1 cellular context compared by ENCODE assay signal in genomic region chr6:41705996-41706835, GRCh38.
TF ChIP-seq lines count a peak whose summit lies in the region.

No MANE protein-coding gene starts in this region.

TF ChIP-seq in K562, 482 proteins besides CTCF, POLR2A, EP300 and RAD21 (continued from another document and continues in another):
- TF ChIP-seq PREB (CRISPR knock-in tag; IDR thresholded peaks at IDR 0.05) (no peak), ZKSCAN3 (CRISPR knock-in tag; IDR thresholded peaks at IDR 0.05) (no peak), ZNF41 (CRISPR knock-in tag; conservative IDR thresholded peaks at IDR 0.05) (no peak), MTA1 (IDR thresholded peaks at IDR 0.05; ENCODE audit: borderline replicate concordance) (no peak), ZNF740 (CRISPR knock-in tag; IDR thresholded peaks at IDR 0.05) (no peak), ZNF740 (tag; IDR thresholded peaks at IDR 0.05) (peak in 1 of 2 experiments; percentile 30; a peak in 1 of 4 replicates), ZNF445 (CRISPR knock-in tag; IDR thresholded peaks at IDR 0.05; ENCODE audit: low read depth) (no peak), MTF1 (CRISPR knock-in tag; IDR thresholded peaks at IDR 0.05; ENCODE audit: borderline replicate concordance) (no peak), BRCA1 (IDR thresholded peaks at IDR 0.05) (no peak), BRCA1 (CRISPR knock-in tag; IDR thresholded peaks at IDR 0.05) (no peak), RCOR1 (IDR thresholded peaks at IDR 0.05; ENCODE audit: borderline replicate concordance in 1 of 2, low read depth in 2 of 2, low read length in 2 of 2) (peak in 1 of 2 experiments; percentile 22; a peak in 1 of 4 replicates), CHD2 (IDR thresholded peaks at IDR 0.05; ENCODE audit: low read depth, low read length) (no peak), ELF1 (tag; IDR thresholded peaks at IDR 0.05) (no peak), HNRNPLL (IDR thresholded peaks at IDR 0.05; ENCODE audit: low read depth, low read length, poor library complexity, severe bottlenecking) (no peak), ZNF518B (CRISPR knock-in tag; IDR thresholded peaks at IDR 0.05) (no peak), WHSC1 (IDR thresholded peaks at IDR 0.05; ENCODE audit: low read length) (no peak), RFX5 (IDR thresholded peaks at IDR 0.05; ENCODE audit: low read depth, low read length) (no peak), ZBTB11 (CRISPR knock-in tag; IDR thresholded peaks at IDR 0.05) (no peak), CBFB (CRISPR knock-in tag; IDR thresholded peaks at IDR 0.05) (no peak), NR3C1 (CRISPR knock-in tag; IDR thresholded peaks at IDR 0.05) (no peak), E4F1 (CRISPR knock-in tag; IDR thresholded peaks at IDR 0.05; ENCODE audit: borderline replicate concordance) (no peak), COPS2 (conservative IDR thresholded peaks at IDR 0.05) (no peak), HDGF (IDR thresholded peaks at IDR 0.05) (no peak), LCOR (CRISPR knock-in tag; IDR thresholded peaks at IDR 0.05) (no peak), ZNF408 (CRISPR knock-in tag; IDR thresholded peaks at IDR 0.05; ENCODE audit: low read depth) (no peak), MYNN (IDR thresholded peaks at IDR 0.05) (peak; percentile 64; the same call in 1 of the 2 replicates), MYNN (CRISPR knock-in tag; IDR thresholded peaks at IDR 0.05) (no peak), EP400 (IDR thresholded peaks at IDR 0.05) (no peak), FOXJ2 (tag; IDR thresholded peaks at IDR 0.05) (no peak), SRF (CRISPR knock-in tag; IDR thresholded peaks at IDR 0.05) (no peak), XRCC5 (IDR thresholded peaks at IDR 0.05; ENCODE audit: low read depth, low read length) (peak; percentile 78; the same call in 1 of the 2 replicates), HMG20B (CRISPR knock-in tag; IDR thresholded peaks at IDR 0.05) (no peak), FOXA3 (CRISPR knock-in tag; conservative IDR thresholded peaks at IDR 0.05 in 1 of 2, IDR thresholded peaks at IDR 0.05 in 1 of 2) (no peak)
- TF ChIP-seq, protein P1, sequence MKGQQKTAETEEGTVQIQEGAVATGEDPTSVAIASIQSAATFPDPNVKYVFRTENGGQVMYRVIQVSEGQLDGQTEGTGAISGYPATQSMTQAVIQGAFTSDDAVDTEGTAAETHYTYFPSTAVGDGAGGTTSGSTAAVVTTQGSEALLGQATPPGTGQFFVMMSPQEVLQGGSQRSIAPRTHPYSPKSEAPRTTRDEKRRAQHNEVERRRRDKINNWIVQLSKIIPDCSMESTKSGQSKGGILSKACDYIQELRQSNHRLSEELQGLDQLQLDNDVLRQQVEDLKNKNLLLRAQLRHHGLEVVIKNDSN (CRISPR knock-in tag; IDR thresholded peaks at IDR 0.05): no peak
- TF ChIP-seq, protein P2, sequence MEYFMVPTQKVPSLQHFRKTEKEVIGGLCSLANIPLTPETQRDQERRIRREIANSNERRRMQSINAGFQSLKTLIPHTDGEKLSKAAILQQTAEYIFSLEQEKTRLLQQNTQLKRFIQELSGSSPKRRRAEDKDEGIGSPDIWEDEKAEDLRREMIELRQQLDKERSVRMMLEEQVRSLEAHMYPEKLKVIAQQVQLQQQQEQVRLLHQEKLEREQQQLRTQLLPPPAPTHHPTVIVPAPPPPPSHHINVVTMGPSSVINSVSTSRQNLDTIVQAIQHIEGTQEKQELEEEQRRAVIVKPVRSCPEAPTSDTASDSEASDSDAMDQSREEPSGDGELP (CRISPR knock-in tag; IDR thresholded peaks at IDR 0.05; ENCODE audit: borderline replicate concordance): peak; percentile 38; the same call in 1 of the 2 replicates
- TF ChIP-seq, protein P3, sequence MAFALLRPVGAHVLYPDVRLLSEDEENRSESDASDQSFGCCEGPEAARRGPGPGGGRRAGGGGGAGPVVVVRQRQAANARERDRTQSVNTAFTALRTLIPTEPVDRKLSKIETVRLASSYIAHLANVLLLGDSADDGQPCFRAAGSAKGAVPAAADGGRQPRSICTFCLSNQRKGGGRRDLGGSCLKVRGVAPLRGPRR (CRISPR knock-in tag; IDR thresholded peaks at IDR 0.05): no peak
- TF ChIP-seq, protein P4, sequence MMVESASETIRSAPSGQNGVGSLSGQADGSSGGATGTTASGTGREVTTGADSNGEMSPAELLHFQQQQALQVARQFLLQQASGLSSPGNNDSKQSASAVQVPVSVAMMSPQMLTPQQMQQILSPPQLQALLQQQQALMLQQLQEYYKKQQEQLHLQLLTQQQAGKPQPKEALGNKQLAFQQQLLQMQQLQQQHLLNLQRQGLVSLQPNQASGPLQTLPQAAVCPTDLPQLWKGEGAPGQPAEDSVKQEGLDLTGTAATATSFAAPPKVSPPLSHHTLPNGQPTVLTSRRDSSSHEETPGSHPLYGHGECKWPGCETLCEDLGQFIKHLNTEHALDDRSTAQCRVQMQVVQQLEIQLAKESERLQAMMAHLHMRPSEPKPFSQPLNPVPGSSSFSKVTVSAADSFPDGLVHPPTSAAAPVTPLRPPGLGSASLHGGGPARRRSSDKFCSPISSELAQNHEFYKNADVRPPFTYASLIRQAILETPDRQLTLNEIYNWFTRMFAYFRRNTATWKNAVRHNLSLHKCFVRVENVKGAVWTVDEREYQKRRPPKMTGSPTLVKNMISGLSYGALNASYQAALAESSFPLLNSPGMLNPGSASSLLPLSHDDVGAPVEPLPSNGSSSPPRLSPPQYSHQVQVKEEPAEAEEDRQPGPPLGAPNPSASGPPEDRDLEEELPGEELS (CRISPR knock-in tag; IDR thresholded peaks at IDR 0.05; ENCODE audit: borderline replicate concordance): no peak
- TF ChIP-seq, protein P5, sequence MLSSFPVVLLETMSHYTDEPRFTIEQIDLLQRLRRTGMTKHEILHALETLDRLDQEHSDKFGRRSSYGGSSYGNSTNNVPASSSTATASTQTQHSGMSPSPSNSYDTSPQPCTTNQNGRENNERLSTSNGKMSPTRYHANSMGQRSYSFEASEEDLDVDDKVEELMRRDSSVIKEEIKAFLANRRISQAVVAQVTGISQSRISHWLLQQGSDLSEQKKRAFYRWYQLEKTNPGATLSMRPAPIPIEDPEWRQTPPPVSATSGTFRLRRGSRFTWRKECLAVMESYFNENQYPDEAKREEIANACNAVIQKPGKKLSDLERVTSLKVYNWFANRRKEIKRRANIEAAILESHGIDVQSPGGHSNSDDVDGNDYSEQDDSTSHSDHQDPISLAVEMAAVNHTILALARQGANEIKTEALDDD (IDR thresholded peaks at IDR 0.05): no peak
